ENCODE assay signal across 13 cellular contexts in the genomic region with DNA sequence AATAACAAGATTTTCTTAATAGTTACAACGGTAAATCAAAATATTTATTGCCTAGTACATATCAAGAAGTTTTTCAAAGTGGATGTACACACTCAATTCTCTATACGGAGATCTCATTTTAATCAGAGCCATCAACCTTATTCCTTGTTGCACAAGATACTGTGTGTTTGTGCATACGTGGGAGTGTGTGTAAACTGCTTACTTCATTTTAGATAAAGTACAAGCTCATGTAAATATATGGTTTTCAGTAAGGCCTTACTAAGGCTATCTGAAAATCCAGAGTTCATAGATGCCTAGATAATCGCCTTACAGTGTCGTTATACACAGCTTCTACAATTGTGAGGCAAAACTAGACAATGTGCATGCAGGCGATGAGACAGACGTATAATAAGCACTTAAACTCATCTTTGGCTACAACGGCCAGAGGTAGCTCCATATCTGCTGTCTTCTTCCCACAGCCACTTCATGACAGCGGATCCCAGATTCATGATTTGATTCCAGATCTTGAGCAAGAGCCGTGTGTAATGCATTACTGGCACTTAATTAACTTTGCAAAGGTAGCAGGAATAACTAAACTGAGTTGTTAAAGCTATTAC. TPM values are rescaled to one million over a fixed set of nuclear protein-coding genes. Genes with fewer than 3 reads are reported as not detected.
A peak's percentile ranks its signal among the peaks of the same experiment; 100 is the strongest.
DNase-seq lines count a peak whose midpoint lies in the region; ATAC-seq and TF ChIP-seq lines count a peak whose summit lies in the region.
"Had no signal": no experiment of that assay in that cellular context is flagged by ENCODE, and none has a peak within 500 bp of the region (broad histone marks: within the 10 kb centered on the region; RNA-seq: fewer than 3 reads in every experiment).

No MANE protein-coding gene starts in this region.

- no peak overlapping the region for H3T11ph ChIP-seq in H9 (ENCODE audit: low read length)

- H3K79me2 ChIP-seq in H9 (ENCODE audit: insufficient read depth, low read length), result peaks cover 4% of the 10 kb centered on the region; the same call in 1 of the 2 replicates

- H2BK120ac ChIP-seq in H9 (ENCODE audit: low read depth, low read length, poor library complexity, severe bottlenecking), result no peak overlapping the region

- DNase-seq in H9 (no peak), NCI-H345 treated with DMSO at 0.1 percent for 48 hours (lab: John Stamatoyannopoulos, UW; ENCODE audit: unreplicated experiment) (peak; percentile 58), neural crest cell (ENCODE audit: low read depth, low spot score) (no peak), cerebellar cortex (ENCODE audit: low spot score) (no peak), RWPE1 (ENCODE audit: low spot score) (no peak), COLO829 (ENCODE audit: low spot score) (no peak)
- DNase-seq: activated CD4-positive, alpha-beta T cell treated with anti-CD3 and anti-CD28 coated beads, Interleukin-2, amount 50 U/mL, for 1 hour; KBM-7; NCI-H2029 treated with DMSO at 0.1 percent for 48 hours had no signal

- peaks cover 2% of the 10 kb centered on the region; the same call in 1 of the 2 replicates for H3K4me1 ChIP-seq in H9 (ENCODE audit: insufficient read depth, low read length)
- H3K4me1 ChIP-seq in endocrine pancreas (ENCODE audit: control insufficient read depth, insufficient read depth, low read length), result no peaks in the 10 kb centered on the region

- H2BK20ac ChIP-seq in H9 (ENCODE audit: low read depth, low read length, poor library complexity, severe bottlenecking), result no peak overlapping the region

- no peak overlapping the region for H3K4ac ChIP-seq in H9 (ENCODE audit: low read depth, low read length)

- H4K5ac ChIP-seq in H9 (ENCODE audit: insufficient read length, low read depth, low read length), result no peak overlapping the region

- peaks cover 4% of the 10 kb centered on the region for H3K79me1 ChIP-seq in H9 (ENCODE audit: insufficient read depth, low read depth, low read length, poor library complexity, severe bottlenecking)

- no peak overlapping the region for H2BK15ac ChIP-seq in H9 (ENCODE audit: low read depth, low read length)

- H4K8ac ChIP-seq in H9 (replicated peaks; ENCODE audit: insufficient read length, low read depth, low read length), result no peak overlapping the region

- CTCF ChIA-PET in RWPE1 (lab: Yijun Ruan, JAX), result interaction anchor here (0.7 to 1.1 kb wide), 3 partner anchors 11 to 104 kb away, joined by 3 to 4 read pairs (median 3); no protein-coding TSS in a partner anchor

- H3K9me3 Mint-ChIP-seq in H9, result no peaks in the 10 kb centered on the region; a peak in 1 of 5 replicates
- no peaks in the 10 kb centered on the region for H3K9me3 Mint-ChIP-seq in neural crest cell
- H3K9me3 Mint-ChIP-seq: activated T-helper 1 cell treated with anti-CD3 and anti-CD28 coated beads, Interleukin-12 subunit alpha, Interleukin-12 subunit beta, Interleukin-2, Interleukin-4 antibody, amounts not matched to agents 30 ng/mL and 10 ng/mL and 1 ng/mL, durations not matched to agents 14 hours and 24 hours and 36 hours; T-helper 1 cell treated with Interleukin-12 subunit alpha and Interleukin-12 subunit beta and Interleukin-4 antibody, amounts not matched to agents 30 μg/mL and 1 μg/mL, for 36 hours had no signal

- H2AFZ ChIP-seq in H9 (ENCODE audit: low read length), result no peak overlapping the region

- H3K36me3 Mint-ChIP-seq in H9 (ENCODE audit: insufficient read depth in 1 of 3, low read depth in 3 of 3), result peaks cover 0 to 8% (median 0%) of the 10 kb centered on the region in 3 experiments; a peak in 3 of 7 replicates
- no peaks in the 10 kb centered on the region for H3K36me3 Mint-ChIP-seq in neural crest cell (ENCODE audit: low read depth)

- no peak overlapping the region for H3K14ac ChIP-seq in H9 (ENCODE audit: insufficient read depth, low read length)

- H3K36me3 ChIP-seq in endocrine pancreas (ENCODE audit: control insufficient read depth, insufficient read depth, low read length), result no peaks in the 10 kb centered on the region

- H3K27me3 Mint-ChIP-seq in H9 (ENCODE audit: low read depth) (peaks cover 14% of the 10 kb centered on the region), neural crest cell (ENCODE audit: low read depth) (peaks cover 48% of the 10 kb centered on the region)

- ATAC-seq in HG03175 (IDR thresholded peaks at IDR 0.05; ENCODE audit: unreplicated experiment), result no peak

- H3K27ac Mint-ChIP-seq in H9 (peak overlapping the region in 2 of 3 experiments; percentile 43 to 48; a peak in 2 of 7 replicates), neural crest cell (ENCODE audit: unreplicated experiment) (no peak overlapping the region)
- H3K27ac Mint-ChIP-seq: activated T-helper 1 cell treated with anti-CD3 and anti-CD28 coated beads, Interleukin-12 subunit alpha, Interleukin-12 subunit beta, Interleukin-2, Interleukin-4 antibody, amounts not matched to agents 30 ng/mL and 10 ng/mL and 1 ng/mL, durations not matched to agents 14 hours and 24 hours and 36 hours; T-helper 1 cell treated with Interleukin-12 subunit alpha and Interleukin-12 subunit beta and Interleukin-4 antibody, amounts not matched to agents 30 μg/mL and 1 μg/mL, for 36 hours had no signal

- no peak overlapping the region for H3K9ac ChIP-seq in H9 (ENCODE audit: extremely low read depth, insufficient read length, low read length)
- no peak overlapping the region for H3K9ac ChIP-seq in endocrine pancreas (ENCODE audit: control insufficient read depth, insufficient read depth, low read length)

- H3K27ac ChIP-seq in H9 (ENCODE audit: insufficient read length, low read depth, low read length) (no peak overlapping the region), RWPE1 (no peak overlapping the region)

- H4K20me1 ChIP-seq in H9 (ENCODE audit: control insufficient read depth, insufficient read depth, insufficient read length), result no peaks in the 10 kb centered on the region

- no peak overlapping the region for H4K91ac ChIP-seq in H9 (ENCODE audit: insufficient read length, low read depth, low read length)

- H3K23ac ChIP-seq in H9 (ENCODE audit: insufficient read length, low read depth, low read length), result no peak overlapping the region

- no peak overlapping the region for H2BK5ac ChIP-seq in H9 (ENCODE audit: insufficient read length, low read length)

- H3K4me1 Mint-ChIP-seq in H9, result peaks cover 22 to 35% of the 10 kb centered on the region in 2 experiments
- peaks cover 19% of the 10 kb centered on the region for H3K4me1 Mint-ChIP-seq in neural crest cell

- H2BK12ac ChIP-seq in H9 (ENCODE audit: insufficient read length, low read depth, low read length), result no peak overlapping the region

- no peak overlapping the region for H3K4me2 ChIP-seq in H9 (ENCODE audit: insufficient read depth, insufficient read length, low read length)

- peaks cover 2% of the 10 kb centered on the region; the same call in 1 of the 2 replicates for H3K27me3 ChIP-seq in H9 (ENCODE audit: insufficient read depth, low read length)
- H3K27me3 ChIP-seq in endocrine pancreas (ENCODE audit: control insufficient read depth, insufficient read depth, low read length), result no peaks in the 10 kb centered on the region

- POLR2A ChIA-PET in RWPE1 (lab: Yijun Ruan, JAX; ENCODE audit: low non-redundant PET), result no interaction called here

- no peak for TF ChIP-seq CTCF in H9 (conservative IDR thresholded peaks at IDR 0.05)
- no peak for TF ChIP-seq CTCF in neural crest cell (conservative IDR thresholded peaks at IDR 0.05)
- TF ChIP-seq CTCF in RWPE1 (conservative IDR thresholded peaks at IDR 0.05; ENCODE audit: low read depth), result no peak

- H3K4me3 ChIP-seq in endocrine pancreas (ENCODE audit: control insufficient read depth, insufficient read depth, low read length), result peak overlapping the region; percentile 97

- no peak overlapping the region for H3K56ac ChIP-seq in H9 (ENCODE audit: insufficient read length, low read depth, low read length)

- H2AK5ac ChIP-seq in H9 (ENCODE audit: insufficient read length, low read length), result no peak overlapping the region

- no peak overlapping the region for H3K18ac ChIP-seq in H9 (ENCODE audit: insufficient read length, low read depth, low read length)

- H3K9me3 ChIP-seq in H9 (ENCODE audit: control insufficient read depth, low read depth, low read length) (no peaks in the 10 kb centered on the region), endocrine pancreas (ENCODE audit: control insufficient read depth, low read length) (no peaks in the 10 kb centered on the region)

- no CpG with 5 or more reads among the region's 10 CpGs for WGBS in H9 (ENCODE audit: extremely low coverage, insufficient read length, low lambda C conversion rate)

- peaks cover 16% of the 10 kb centered on the region for H3K23me2 ChIP-seq in H9 (ENCODE audit: insufficient read length, low read depth, low read length, poor library complexity, severe bottlenecking)

- peak overlapping the region in 1 of 2 experiments; percentile 5; a peak in 1 of 5 replicates for H3K4me3 Mint-ChIP-seq in H9
- H3K4me3 Mint-ChIP-seq in neural crest cell, result peak overlapping the region; percentile 20

RNA-seq across cellular contexts. Expression of a gene that starts 2.5 kb away (rescaled TPM):
- total RNA-seq in H9 (2021), result 28.7 and 28.9 TPM in 2 replicates
- 3.0 and 3.3 TPM in 2 replicates for total RNA-seq in neural crest cell

RNA-seq across cellular contexts. Expression of a gene that starts 57.0 kb away (rescaled TPM):
- 12.5 and 13.7 TPM in 2 replicates for total RNA-seq in H9 (2021)
- total RNA-seq in neural crest cell, result 0.23 and 0.30 TPM in 2 replicates

Comparison
In these comparisons a context has a peak if more than half of its experiments do, and no peak if none do; other contexts are left out.
1. RNA of a gene that starts 57.0 kb away (total RNA-seq): 12.5 to 13.7 TPM in H9; 0.23 to 0.30 TPM in neural crest cell; every median in the first group is over 10 times any median in the second.